ENCODE assay signal across 1 cellular context in the genomic region with DNA sequence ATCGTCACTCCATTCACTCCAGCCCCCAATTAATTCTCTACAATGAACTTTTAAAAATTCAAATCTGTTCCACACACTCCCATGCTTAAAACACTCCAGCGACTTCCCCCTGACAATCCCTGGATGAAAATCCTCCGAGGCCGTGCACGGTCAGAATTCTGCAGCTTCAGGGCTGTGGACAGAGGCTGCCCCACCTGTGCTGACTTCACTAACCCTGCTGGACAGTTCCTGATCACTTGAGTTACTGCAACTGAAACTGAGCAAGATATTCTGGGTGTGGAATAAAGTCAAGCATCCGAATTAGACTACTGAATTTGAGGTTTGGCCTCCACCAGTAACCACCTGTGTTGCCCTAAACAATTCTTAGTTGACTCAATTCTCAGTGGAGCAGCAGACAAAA.
TF ChIP-seq lines count a peak whose summit lies in the region.

No MANE protein-coding gene starts in this region.

TF ChIP-seq in SK-N-SH, 30 proteins besides CTCF, POLR2A, EP300 and RAD21:
- TF ChIP-seq REST (IDR thresholded peaks at IDR 0.05; ENCODE audit: low read depth, low read length) (peak; percentile 88), RFX5 (IDR thresholded peaks at IDR 0.05; ENCODE audit: low read length) (no peak)
TF ChIP-seq in SK-N-SH: peak in this region for 1.
